11 cellular contexts compared by ENCODE assay signal in the genomic region with DNA sequence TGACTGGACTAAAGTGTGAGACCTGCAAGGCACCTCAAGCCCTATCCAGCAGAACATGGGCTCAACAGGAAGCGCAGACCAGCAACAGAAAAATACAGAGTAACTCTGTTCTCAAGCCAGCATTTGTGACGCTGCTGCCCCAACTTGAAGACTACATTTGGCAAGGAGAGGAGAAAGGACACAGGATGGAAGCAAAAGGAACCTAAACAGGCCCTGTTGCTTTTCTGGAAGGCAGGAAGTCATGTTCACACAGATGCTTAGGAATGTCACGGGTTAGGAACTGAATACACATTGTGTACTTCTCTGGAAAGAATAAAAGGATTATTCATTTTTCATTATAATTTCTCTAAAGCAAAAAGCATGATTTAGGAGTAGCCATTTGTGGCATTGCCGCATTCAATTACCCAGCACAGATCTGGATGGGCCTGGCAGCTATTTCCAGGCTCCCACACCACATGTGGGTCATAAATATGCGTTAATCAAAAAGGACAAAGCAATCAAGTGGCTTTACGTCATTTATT. TPM values are rescaled to one million over a fixed set of nuclear protein-coding genes. Genes with fewer than 3 reads are reported as not detected.
DNase-seq lines count a peak whose midpoint lies in the region; ATAC-seq lines count a peak whose summit lies in the region.
"Had no signal": no experiment of that assay in that cellular context is flagged by ENCODE, and none has a peak within 500 bp of the region (broad histone marks: within the 10 kb centered on the region; RNA-seq: fewer than 3 reads in every experiment).

No MANE protein-coding gene starts in this region.

- intact Hi-C loops in right cardiac atrium (cut with DNase I), result no loop called here

- no peaks in the 10 kb centered on the region for H3K9me3 ChIP-seq in HAP-1
- no peaks in the 10 kb centered on the region for H3K9me3 ChIP-seq in right cardiac atrium (ENCODE audit: control insufficient read depth, low read length)
- no peaks in the 10 kb centered on the region for H3K9me3 ChIP-seq in skeletal muscle satellite cell (replicated peaks; ENCODE audit: low read length)
- H3K9me3 ChIP-seq: right lobe of liver had no signal

- H3K4me1 ChIP-seq in HAP-1 (peaks cover 19% of the 10 kb centered on the region), right cardiac atrium (ENCODE audit: control insufficient read depth, insufficient read depth, low read length) (peaks cover 2% of the 10 kb centered on the region), skeletal muscle satellite cell (ENCODE audit: control insufficient read depth, insufficient read depth, low read length) (peaks cover 12% of the 10 kb centered on the region)
- H3K4me1 ChIP-seq: right lobe of liver had no signal

- H3K36me3 ChIP-seq in HAP-1 (replicated peaks) (no peaks in the 10 kb centered on the region), skeletal muscle satellite cell (ENCODE audit: insufficient read depth, low read length) (no peaks in the 10 kb centered on the region)
- H3K36me3 ChIP-seq: right lobe of liver had no signal

- H3K27me3 ChIP-seq in HAP-1 (ENCODE audit: low read depth) (no peaks in the 10 kb centered on the region), right cardiac atrium (ENCODE audit: control insufficient read depth, insufficient read depth) (no peaks in the 10 kb centered on the region), skeletal muscle satellite cell (ENCODE audit: control insufficient read depth, insufficient read depth, low read length) (no peaks in the 10 kb centered on the region)
- H3K27me3 ChIP-seq: right lobe of liver had no signal

- in situ Hi-C loops in HAP-1 (cut with MboI; ENCODE audit: low sequenced_read_pairs), result no loop called here

- H3K9ac ChIP-seq in skeletal muscle satellite cell (ENCODE audit: low read depth, low read length), result peak overlapping the region; percentile 18

- peak overlapping the region; percentile 61 for H3K4me2 ChIP-seq in skeletal muscle satellite cell (ENCODE audit: low read length)

- H3K27ac ChIP-seq in angular gyrus (ENCODE audit: low read depth, low read length), result peak overlapping the region; percentile 96
- peak overlapping the region; percentile 71 for H3K27ac ChIP-seq in right cardiac atrium (ENCODE audit: low read length)
- H3K27ac ChIP-seq: right lobe of liver had no signal

- ATAC-seq in right cardiac atrium, result peak; percentile 66 to 83
- ATAC-seq in HG02571 (IDR thresholded peaks at IDR 0.05; ENCODE audit: unreplicated experiment), result no peak
- ATAC-seq in HG02623 (IDR thresholded peaks at IDR 0.05; ENCODE audit: unreplicated experiment), result no peak
- ATAC-seq in GM21381 (IDR thresholded peaks at IDR 0.05; ENCODE audit: unreplicated experiment), result no peak
- ATAC-seq: activated CD4-positive, alpha-beta T cell treated with anti-CD3 and anti-CD28 coated beads for 36 hours had no signal

- no peak overlapping the region for H3K4me3 ChIP-seq in HAP-1
- no peak overlapping the region for H3K4me3 ChIP-seq in right cardiac atrium (ENCODE audit: low read length)
- no peak overlapping the region for H3K4me3 ChIP-seq in skeletal muscle satellite cell (ENCODE audit: low read length)
- H3K4me3 ChIP-seq: right lobe of liver had no signal

- peak; percentile 66 to 78 for DNase-seq in HAP-1 (ENCODE audit: low spot score in 2 of 2)
- DNase-seq in right cardiac atrium, result peak in 1 of 3 donors; percentile 23
- DNase-seq in cerebellar cortex (ENCODE audit: low spot score), result no peak
- DNase-seq: activated CD4-positive, alpha-beta T cell treated with anti-CD3 and anti-CD28 coated beads for 36 hours; NCI-H510A treated with DMSO at 0.1 percent for 48 hours; right lobe of liver had no signal

- WGBS in right cardiac atrium, result 49% methylated on average over 6 of the region's 6 CpGs

RNA-seq across cellular contexts. Expression of a gene that starts 19.8 kb away (rescaled TPM):
- total RNA-seq in right cardiac atrium, result 100 to 1,000 TPM; 447 to 559 (median 471) TPM
- 365 TPM for polyA plus RNA-seq in right cardiac atrium
- 104 and 118 TPM in 2 replicates for total RNA-seq in skeletal muscle satellite cell (2012; rRNA removed)

Comparison
In these comparisons a context has a peak if more than half of its experiments do, and no peak if none do; other contexts are left out.
1. ATAC-seq: peak in right cardiac atrium (2 of 2); none in HG02571 (single experiment), HG02623 (single experiment) and GM21381 (single experiment).